In genomic region chr4:19752600-19752999, GRCh38 we compare ENCODE assay signal across 29 cellular contexts.
"Had no signal": no experiment of that assay in that cellular context is flagged by ENCODE, and none has a peak within 500 bp of the region (broad histone marks: within the 10 kb centered on the region; RNA-seq: fewer than 3 reads in every experiment).

No MANE protein-coding gene starts in this region.

- H3K27ac ChIP-seq: cardiac muscle cell, colonic mucosa, SJSA1 had no signal

- H3K4me1 ChIP-seq: colonic mucosa had no signal

- H3K9me3 ChIP-seq: colonic mucosa, SJSA1, SK-N-SH had no signal

- H3K9me3 Mint-ChIP-seq: activated CD4-positive, alpha-beta T cell treated with anti-CD3 and anti-CD28 coated beads, Interleukin-2, amount 10 ng/mL, durations not matched to agents 24 days and 14 days had no signal

- H3K4me3 ChIP-seq: cardiac muscle cell, colonic mucosa, SJSA1 had no signal

- H3K36me3 ChIP-seq: cardiac muscle cell, colonic mucosa, SJSA1 had no signal

- DNase-seq: activated CD4-positive, alpha-beta T cell treated with anti-CD3 and anti-CD28 coated beads, Interleukin-2, amount 10 ng/mL, durations not matched to agents 24 days and 14 days; activated CD4-positive, alpha-beta T cell treated with anti-CD3 and anti-CD28 coated beads, Interleukin-2, amount 50 U/mL, for 4 hours; activated CD8-positive, alpha-beta T cell treated with anti-CD3 and anti-CD28 coated beads for 36 hours; activated effector memory CD4-positive, alpha-beta T cell treated with anti-CD3 and anti-CD28 coated beads, Interleukin-2, amount 50 U/mL, for 16 hours; activated naive CD4-positive, alpha-beta T cell; activated naive CD4-positive, alpha-beta T cell treated with anti-CD3 and anti-CD28 coated beads, Interleukin-2, amount 50 U/mL, for 16 hours; activated naive CD8-positive, alpha-beta T cell treated with anti-CD3 and anti-CD28 coated beads for 36 hours; activated T-cell treated with anti-CD3 and anti-CD28 coated beads, Interleukin-2, amount 50 U/mL, for 1 hour; activated T-cell treated with anti-CD3 and anti-CD28 coated beads, Interleukin-2, amount 50 U/mL, for 72 hours; amniotic stem cell; aorta; colonic mucosa; NCI-H1092 treated with DMSO at 0.1 percent for 48 hours; NCI-H1694; NCI-H2029; NCI-H2171; NCI-H446; NCI-H510A treated with DMSO at 0.1 percent for 48 hours; NCI-H748 treated with DMSO at 0.1 percent for 48 hours; OCI-M1; RPMI8226; SHP77 treated with DMSO at 0.1 percent for 48 hours; SK-N-SH had no signal

- H3K27ac Mint-ChIP-seq: activated CD4-positive, alpha-beta T cell treated with anti-CD3 and anti-CD28 coated beads, Interleukin-2, amount 10 ng/mL, durations not matched to agents 24 days and 14 days; activated CD8-positive, alpha-beta T cell treated with anti-CD3 and anti-CD28 coated beads for 36 hours; activated naive CD8-positive, alpha-beta T cell treated with anti-CD3 and anti-CD28 coated beads for 36 hours; activated T-cell treated with anti-CD3 and anti-CD28 coated beads, Interleukin-2, amount 50 U/mL, for 72 hours; activated T-helper 17 cell treated with anti-CD3 and anti-CD28 coated beads, Interleukin-2, amount 50 U/mL, for 72 hours; T-helper 1 cell treated with Interleukin-12 subunit alpha and Interleukin-12 subunit beta and Interleukin-4 antibody, amounts not matched to agents 30 μg/mL and 1 μg/mL, for 36 hours; T-helper 2 cell treated with Interferon-gamma antibody and Interleukin-4, amounts not matched to agents 5 μg/mL and 100 μg/mL, for 36 hours had no signal

- H3K36me3 Mint-ChIP-seq: activated naive CD8-positive, alpha-beta T cell treated with anti-CD3 and anti-CD28 coated beads for 36 hours had no signal

- H3K4me1 Mint-ChIP-seq: activated CD4-positive, alpha-beta T cell treated with anti-CD3 and anti-CD28 coated beads, Interleukin-2, amount 10 ng/mL, durations not matched to agents 24 days and 14 days; activated naive CD8-positive, alpha-beta T cell treated with anti-CD3 and anti-CD28 coated beads for 36 hours; activated T-helper 17 cell treated with anti-CD3 and anti-CD28 coated beads, Interleukin-2, amount 50 U/mL, for 72 hours; central memory CD8-positive, alpha-beta T cell had no signal

- H3K27me3 Mint-ChIP-seq: activated CD4-positive, alpha-beta T cell treated with anti-CD3 and anti-CD28 coated beads, Interleukin-2, amount 10 ng/mL, durations not matched to agents 24 days and 14 days; activated CD8-positive, alpha-beta T cell treated with anti-CD3 and anti-CD28 coated beads for 36 hours; activated naive CD8-positive, alpha-beta T cell treated with anti-CD3 and anti-CD28 coated beads for 36 hours; activated T-helper 17 cell treated with anti-CD3 and anti-CD28 coated beads, Interleukin-2, amount 50 U/mL, for 72 hours; central memory CD8-positive, alpha-beta T cell had no signal

- H3K4me3 Mint-ChIP-seq: activated CD4-positive, alpha-beta T cell treated with anti-CD3 and anti-CD28 coated beads, Interleukin-2, amount 10 ng/mL, durations not matched to agents 24 days and 14 days; activated CD8-positive, alpha-beta T cell treated with anti-CD3 and anti-CD28 coated beads for 36 hours; activated naive CD8-positive, alpha-beta T cell treated with anti-CD3 and anti-CD28 coated beads for 36 hours; activated T-cell treated with anti-CD3 and anti-CD28 coated beads, Interleukin-2, amount 50 U/mL, for 72 hours; activated T-helper 17 cell treated with anti-CD3 and anti-CD28 coated beads, Interleukin-2, amount 50 U/mL, for 72 hours; central memory CD8-positive, alpha-beta T cell; T-helper 1 cell treated with Interleukin-12 subunit alpha and Interleukin-12 subunit beta and Interleukin-4 antibody, amounts not matched to agents 30 μg/mL and 1 μg/mL, for 36 hours; T-helper 2 cell treated with Interferon-gamma antibody and Interleukin-4, amounts not matched to agents 5 μg/mL and 100 μg/mL, for 36 hours had no signal

- H3K27me3 ChIP-seq: cardiac muscle cell, colonic mucosa had no signal
